ENCODE assay signal across 1 cellular context in the genomic region with DNA sequence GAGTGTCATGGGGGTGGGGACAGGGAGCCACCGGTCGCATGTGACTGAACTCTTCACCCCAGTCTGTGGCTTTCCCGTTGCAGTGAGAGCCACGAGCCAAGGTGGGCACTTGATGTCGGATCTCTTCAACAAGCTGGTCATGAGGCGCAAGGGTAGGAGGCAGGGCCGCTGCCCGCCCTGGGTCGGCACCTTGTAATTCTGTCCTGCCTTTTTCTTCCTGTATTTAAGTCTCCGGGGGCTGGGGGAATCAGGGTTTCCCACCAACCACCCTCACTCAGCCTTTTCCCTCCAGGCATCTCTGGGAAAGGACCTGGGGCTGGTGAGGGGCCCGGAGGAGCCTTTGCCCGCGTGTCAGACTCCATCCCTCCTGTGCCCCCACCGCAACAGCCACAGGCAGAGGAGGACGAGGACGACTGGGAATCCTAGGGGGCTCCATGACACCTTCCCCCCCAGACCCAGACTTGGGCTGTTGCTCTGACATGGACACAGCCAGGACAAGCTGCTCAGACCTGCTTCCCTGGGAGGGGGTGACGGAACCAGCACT. TPM values are rescaled to one million over a fixed set of nuclear protein-coding genes. Genes with fewer than 3 reads are reported as not detected.
"Had no signal": no experiment of that assay in that cellular context is flagged by ENCODE, and none has a peak within 500 bp of the region (broad histone marks: within the 10 kb centered on the region; RNA-seq: fewer than 3 reads in every experiment).

No MANE protein-coding gene starts in this region.

RNA-seq across cellular contexts. Expression of a gene that starts 27.5 kb away (rescaled TPM):
- total RNA-seq: IMR-90 had no signal
